Comparison of ENCODE assay signal across 9 cellular contexts in genomic region chr6:152130441-152130840, GRCh38.
DNase-seq lines count a peak whose midpoint lies in the region; ATAC-seq lines count a peak whose summit lies in the region.
"Had no signal": no experiment of that assay in that cellular context is flagged by ENCODE, and none has a peak within 500 bp of the region (broad histone marks: within the 10 kb centered on the region; RNA-seq: fewer than 3 reads in every experiment).

No MANE protein-coding gene starts in this region.

- peaks cover 3 to 7% (median 4%) of the 10 kb centered on the region in 3 donors for H3K27me3 Mint-ChIP-seq in immature natural killer cell (ENCODE audit: low read depth in 3 of 3)

- no peaks in the 10 kb centered on the region for H3K9me3 Mint-ChIP-seq in immature natural killer cell
- no peaks in the 10 kb centered on the region for H3K9me3 Mint-ChIP-seq in stimulated activated effector memory CD8-positive, alpha-beta T cell treated with anti-CD3 and anti-CD28 coated beads, Interleukin-12 subunit alpha, Interleukin-12 subunit beta, amount 100 ng/mL, for 72 hours

- no peaks in the 10 kb centered on the region for H3K4me1 Mint-ChIP-seq in immature natural killer cell
- H3K4me1 Mint-ChIP-seq in stimulated activated effector memory CD8-positive, alpha-beta T cell treated with anti-CD3 and anti-CD28 coated beads, Interleukin-12 subunit alpha, Interleukin-12 subunit beta, amount 100 ng/mL, for 72 hours: peaks cover 10% of the 10 kb centered on the region

- H3K36me3 Mint-ChIP-seq in immature natural killer cell: peaks cover 24 to 64% (median 52%) of the 10 kb centered on the region in 3 donors
- peaks cover 78% of the 10 kb centered on the region for H3K36me3 Mint-ChIP-seq in stimulated activated effector memory CD8-positive, alpha-beta T cell treated with anti-CD3 and anti-CD28 coated beads, Interleukin-12 subunit alpha, Interleukin-12 subunit beta, amount 100 ng/mL, for 72 hours

- H3K4me3 Mint-ChIP-seq in immature natural killer cell: no peak overlapping the region
- no peak overlapping the region for H3K4me3 Mint-ChIP-seq in stimulated activated effector memory CD8-positive, alpha-beta T cell treated with anti-CD3 and anti-CD28 coated beads, Interleukin-12 subunit alpha, Interleukin-12 subunit beta, amount 100 ng/mL, for 72 hours

- peak overlapping the region in 5 of 6 donors; percentile 8 to 80 (median 16) for H3K27ac Mint-ChIP-seq in immature natural killer cell
- H3K27ac Mint-ChIP-seq in stimulated activated effector memory CD8-positive, alpha-beta T cell treated with anti-CD3 and anti-CD28 coated beads, Interleukin-12 subunit alpha, Interleukin-12 subunit beta, amount 100 ng/mL, for 72 hours: peak overlapping the region; percentile 82

- ATAC-seq in stimulated activated effector memory CD8-positive, alpha-beta T cell treated with anti-CD3 and anti-CD28 coated beads, Interleukin-12 subunit alpha, Interleukin-12 subunit beta, amount 100 ng/mL, for 72 hours: peak; percentile 59
- no peak for ATAC-seq in GM21390 (IDR thresholded peaks at IDR 0.05; ENCODE audit: unreplicated experiment)

- peak; percentile 33 for DNase-seq in ELR (ENCODE audit: low read depth)
- DNase-seq in amniotic epithelial cell (ENCODE audit: low read depth): peak; percentile 51
- no peak for DNase-seq in immature natural killer cell
- DNase-seq in stimulated activated effector memory CD8-positive, alpha-beta T cell treated with anti-CD3 and anti-CD28 coated beads, Interleukin-12 subunit alpha, Interleukin-12 subunit beta, amount 100 ng/mL, for 72 hours (ENCODE audit: low spot score in 2 of 2): no peak
- no peak for DNase-seq in activated CD8-positive, alpha-beta memory T cell treated with anti-CD3 and anti-CD28 coated beads, Interleukin-2, amount 50 U/mL, for 4 hours
- no peak for DNase-seq in HuH-7 (ENCODE audit: low spot score)
- no peak for DNase-seq in HuH-7.5 (ENCODE audit: low spot score)
- DNase-seq: OCI-M1 had no signal

Comparison
In these comparisons a context has a peak if more than half of its experiments do, and no peak if none do; other contexts are left out.
1. DNase-seq: peak in ELR (single experiment) and amniotic epithelial cell (single experiment); none in immature natural killer cell (0 of 3), stimulated activated effector memory CD8-positive, alpha-beta T cell treated with anti-CD3 and anti-CD28 coated beads, Interleukin-12 subunit alpha, Interleukin-12 subunit beta, amount 100 ng/mL, for 72 hours (0 of 2), activated CD8-positive, alpha-beta memory T cell treated with anti-CD3 and anti-CD28 coated beads, Interleukin-2, amount 50 U/mL, for 4 hours (single experiment), HuH-7 (single experiment) and HuH-7.5 (single experiment).